In genomic region chr20:51500311-51500710, GRCh38 we compare ENCODE assay signal across 11 cellular contexts. TPM values are rescaled to one million over a fixed set of nuclear protein-coding genes. Genes with fewer than 3 reads are reported as not detected.
A peak's percentile ranks its signal among the peaks of the same experiment; 100 is the strongest.
DNase-seq lines count a peak whose midpoint lies in the region; ATAC-seq and TF ChIP-seq lines count a peak whose summit lies in the region.
"Had no signal": no experiment of that assay in that cellular context is flagged by ENCODE, and none has a peak within 500 bp of the region (broad histone marks: within the 10 kb centered on the region; RNA-seq: fewer than 3 reads in every experiment).

No MANE protein-coding gene starts in this region.

- H3K9me3 Mint-ChIP-seq in MCF 10A (ENCODE audit: unreplicated experiment), result no peaks in the 10 kb centered on the region

- no peaks in the 10 kb centered on the region for H3K36me3 Mint-ChIP-seq in MCF 10A (ENCODE audit: insufficient read depth, unreplicated experiment)

- TF ChIP-seq POLR2A in breast epithelium (IDR thresholded peaks at IDR 0.05) (no peak), adrenal gland (IDR thresholded peaks at IDR 0.05) (no peak)

- CTCF ChIA-PET in MCF 10A (lab: Yijun Ruan, JAX), result interaction anchor here (0.7 kb wide), 1 partner anchor 86 kb away, joined by 4 read pairs; no protein-coding TSS in a partner anchor

- TF ChIP-seq CTCF in MCF 10A (IDR thresholded peaks at IDR 0.05; ENCODE audit: unreplicated experiment) (no peak), breast epithelium (IDR thresholded peaks at IDR 0.05) (no peak), omental fat pad (IDR thresholded peaks at IDR 0.05) (no peak), adrenal gland (IDR thresholded peaks at IDR 0.05) (no peak)

- no peak overlapping the region for H3K4me3 Mint-ChIP-seq in MCF 10A (ENCODE audit: unreplicated experiment)

- H3K4me1 ChIP-seq in breast epithelium (peaks cover 0 to 6% of the 10 kb centered on the region in 2 donors), HAP-1 (no peaks in the 10 kb centered on the region), adrenal gland (replicated peaks in 1 of 2) (peaks cover 0 to 14% of the 10 kb centered on the region in 2 donors)

- H3K9me3 ChIP-seq in breast epithelium (no peaks in the 10 kb centered on the region), HAP-1 (no peaks in the 10 kb centered on the region), adrenal gland (replicated peaks in 1 of 3) (no peaks in the 10 kb centered on the region)
- H3K9me3 ChIP-seq: heart left ventricle had no signal

- 33 to 63% (median 55%) methylated on average over 1 to 2 of the region's 3 CpGs for WGBS in adrenal gland, 4 donors

- peaks cover 13% of the 10 kb centered on the region for H3K27me3 Mint-ChIP-seq in MCF 10A (ENCODE audit: insufficient read depth, unreplicated experiment)

- H3K4me1 Mint-ChIP-seq in MCF 10A (ENCODE audit: insufficient read depth, unreplicated experiment), result no peaks in the 10 kb centered on the region

- H3K27me3 ChIP-seq in breast epithelium (no peaks in the 10 kb centered on the region), HAP-1 (ENCODE audit: low read depth) (no peaks in the 10 kb centered on the region), adrenal gland (no peaks in the 10 kb centered on the region)
- H3K27me3 ChIP-seq: heart left ventricle had no signal

- DNase-seq in MCF 10A (ENCODE audit: unreplicated experiment) (peak; percentile 53), breast epithelium (ENCODE audit: low spot score in 2 of 2) (no peak), omental fat pad (ENCODE audit: low spot score) (no peak), HAP-1 (ENCODE audit: low spot score in 2 of 2) (no peak), cerebellar nuclear complex (lab: John Stamatoyannopoulos, UW) (no peak), adrenal gland (no peak)
- DNase-seq in activated CD4-positive, alpha-beta T cell treated with anti-CD3 and anti-CD28 coated beads, Interleukin-2, amount 50 U/mL, for 4 hours, result peak; percentile 43 to 56
- DNase-seq: heart left ventricle had no signal

- H3K4me3 ChIP-seq in breast epithelium (no peak overlapping the region), HAP-1 (no peak overlapping the region), adrenal gland (no peak overlapping the region)
- H3K4me3 ChIP-seq: heart left ventricle, SK-N-MC had no signal

- in situ Hi-C loops in HAP-1 (cut with MboI; ENCODE audit: low sequenced_read_pairs), result no loop called here

- H3K27ac Mint-ChIP-seq in MCF 10A (ENCODE audit: low read depth, unreplicated experiment), result no peak overlapping the region

- ATAC-seq in HG03439 (IDR thresholded peaks at IDR 0.05; ENCODE audit: unreplicated experiment) (peak; percentile 59), omental fat pad (ENCODE audit: low FRiP score) (peak; percentile 89)

- no TSS peak for BruUV-seq in MCF 10A (replicated peaks; lab: Mats Ljungman, UMichigan)

- POLR2A ChIA-PET in MCF 10A (lab: Yijun Ruan, JAX), result interaction anchor here (0.6 kb wide), 1 partner anchor 125 kb away, joined by 3 read pairs; no protein-coding TSS in a partner anchor

- H3K36me3 ChIP-seq in breast epithelium, result no peaks in the 10 kb centered on the region
- no peaks in the 10 kb centered on the region for H3K36me3 ChIP-seq in HAP-1 (replicated peaks)
- no peaks in the 10 kb centered on the region for H3K36me3 ChIP-seq in adrenal gland (replicated peaks in 1 of 2)
- H3K36me3 ChIP-seq: heart left ventricle had no signal

- H3K27ac ChIP-seq in breast epithelium (no peak overlapping the region), adrenal gland (no peak overlapping the region)
- H3K27ac ChIP-seq: C4-2B, SK-N-MC had no signal

- intact Hi-C loops in MCF 10A (cut with micrococcal nuclease), result no loop called here
- intact Hi-C loops in breast epithelium (cut with DNase I; ENCODE audit: low total_unique reads), result no loop called here
- intact Hi-C loops in adrenal gland (cut with DNase I), result no loop called here

RNA-seq across cellular contexts. Expression of gene NFATC2, which starts 42.2 kb away (rescaled TPM):
- total RNA-seq in MCF 10A (2022) (0.07 and 0.12 TPM in 2 replicates), breast epithelium (10 to 100 TPM in 2 of 3 donors, 1 to 10 TPM in 1; 5.9 to 11.9 (median 10.2) TPM), omental fat pad (10 to 100 TPM in 2 of 4 donors, 1 to 10 TPM in 2; 4.1 to 51.5 (median 8.7) TPM), adrenal gland (1 to 10 TPM; 2.4 to 7.7 (median 5.2) TPM)
- 1 to 10 TPM; 1.9 to 2.3 (median 2.1) TPM for polyA plus RNA-seq in adrenal gland

Comparison
In these comparisons a context has a peak if more than half of its experiments do, and no peak if none do; other contexts are left out.
1. DNase-seq: peak in MCF 10A (single experiment) and activated CD4-positive, alpha-beta T cell treated with anti-CD3 and anti-CD28 coated beads, Interleukin-2, amount 50 U/mL, for 4 hours (2 of 2); none in breast epithelium (0 of 2), omental fat pad (single experiment), HAP-1 (0 of 2), cerebellar nuclear complex (0 of 2) and adrenal gland (0 of 7).